Comparison of ENCODE assay signal across 26 cellular contexts in genomic region chr3:170149016-170149415, GRCh38.
"Had no signal": no experiment of that assay in that cellular context is flagged by ENCODE, and none has a peak within 500 bp of the region (broad histone marks: within the 10 kb centered on the region; RNA-seq: fewer than 3 reads in every experiment).

No MANE protein-coding gene starts in this region.

- H3K9me3 Mint-ChIP-seq: activated T-cell treated with anti-CD3 and anti-CD28 coated beads, Interleukin-2, amount 50 U/mL, for 24 hours; activated T-helper 2 cell treated with anti-CD3 and anti-CD28 coated beads, Interferon-gamma antibody, Interleukin-2, Interleukin-4, amounts not matched to agents 10 μg/mL and 5 μg/mL and 100 μg/mL, durations not matched to agents 14 hours and 24 hours and 36 hours; naive thymus-derived CD4-positive, alpha-beta T cell; WTC11 had no signal

- H3K27me3 ChIP-seq: adrenal gland, ascending aorta, foreskin keratinocyte, sigmoid colon, testis, vagina had no signal

- H3K27me3 Mint-ChIP-seq: activated CD4-positive, alpha-beta T cell treated with anti-CD3 and anti-CD28 coated beads for 36 hours; activated naive CD8-positive, alpha-beta T cell; activated T-cell treated with anti-CD3 and anti-CD28 coated beads, Interleukin-2, amount 50 U/mL, for 24 hours; naive thymus-derived CD4-positive, alpha-beta T cell; progenitor cell of endocrine pancreas had no signal

- DNase-seq: activated CD4-positive, alpha-beta T cell treated with anti-CD3 and anti-CD28 coated beads for 36 hours; activated CD4-positive, alpha-beta T cell treated with anti-CD3 and anti-CD28 coated beads, Interleukin-2, amount 50 U/mL, for 4 hours; activated CD8-positive, alpha-beta memory T cell treated with anti-CD3 and anti-CD28 coated beads for 24 hours; activated CD8-positive, alpha-beta memory T cell treated with anti-CD3 and anti-CD28 coated beads, Interleukin-2, amount 50 U/mL, for 4 hours; activated naive CD4-positive, alpha-beta T cell; activated T-cell treated with anti-CD3 and anti-CD28 coated beads, Interleukin-2, amount 50 U/mL, for 24 hours; adrenal gland; central memory CD4-positive, alpha-beta T cell; effector memory CD4-positive, alpha-beta T cell; foreskin keratinocyte; left ventricle myocardium inferior; naive thymus-derived CD4-positive, alpha-beta T cell; retina; sigmoid colon; stimulated activated CD4-positive, alpha-beta T cell treated with anti-CD3 and anti-CD28 coated beads, Interleukin-2, amount 100 ng/mL, for 48 hours; stimulated activated CD8-positive, alpha-beta memory T cell treated with anti-CD3 and anti-CD28 coated beads, Interleukin-4, amount 100 ng/mL, for 48 hours; stimulated activated naive CD4-positive, alpha-beta T cell; testis had no signal

- H3K4me3 Mint-ChIP-seq: activated CD4-positive, alpha-beta T cell treated with anti-CD3 and anti-CD28 coated beads for 36 hours; activated naive CD8-positive, alpha-beta T cell; activated T-cell treated with anti-CD3 and anti-CD28 coated beads, Interleukin-2, amount 50 U/mL, for 24 hours; neural crest cell; WTC11 had no signal

- ATAC-seq: activated CD4-positive, alpha-beta T cell treated with anti-CD3 and anti-CD28 coated beads for 36 hours; foreskin keratinocyte; naive thymus-derived CD4-positive, alpha-beta T cell; WTC11 had no signal

- H3K27ac ChIP-seq: adrenal gland, ascending aorta, foreskin keratinocyte, left ventricle myocardium inferior, sigmoid colon, testis, vagina had no signal

- H3K9me3 ChIP-seq: adrenal gland, ascending aorta, left ventricle myocardium inferior, sigmoid colon, testis, vagina had no signal

- H3K4me1 ChIP-seq: ascending aorta, foreskin keratinocyte had no signal

- H3K27ac Mint-ChIP-seq: activated CD4-positive, alpha-beta T cell treated with anti-CD3 and anti-CD28 coated beads for 36 hours; activated naive CD8-positive, alpha-beta T cell; activated T-cell treated with anti-CD3 and anti-CD28 coated beads, Interleukin-2, amount 50 U/mL, for 24 hours; activated T-helper 2 cell treated with anti-CD3 and anti-CD28 coated beads, Interferon-gamma antibody, Interleukin-2, Interleukin-4, amounts not matched to agents 10 μg/mL and 5 μg/mL and 100 μg/mL, durations not matched to agents 14 hours and 24 hours and 36 hours; progenitor cell of endocrine pancreas; WTC11 had no signal

- H3K4me3 ChIP-seq: adrenal gland, ascending aorta, left ventricle myocardium inferior, sigmoid colon, smooth muscle cell, testis, vagina had no signal
